In the genomic region with DNA sequence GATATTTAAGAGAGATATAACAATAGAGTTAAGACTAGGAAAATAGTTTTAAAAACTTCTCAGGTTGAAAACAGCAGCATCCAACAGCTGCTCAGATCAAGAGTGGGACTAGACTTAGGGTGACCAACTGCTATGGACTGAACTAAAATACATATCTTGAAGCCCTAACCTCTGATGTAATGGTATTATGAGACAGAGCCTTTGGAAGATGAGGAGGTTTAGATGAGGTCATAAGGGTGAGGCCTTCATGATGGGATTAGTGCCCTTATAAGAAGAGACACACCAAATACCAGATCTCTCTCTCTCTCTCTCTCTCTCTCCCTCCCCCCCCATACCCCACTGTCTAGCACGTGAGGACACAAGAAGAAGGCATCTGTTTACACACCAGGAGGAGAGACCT, we compare ENCODE assay signal across 1 cellular context.
TF ChIP-seq lines count a peak whose summit lies in the region.

No MANE protein-coding gene starts in this region.

TF ChIP-seq in IMR-90, 13 proteins besides CTCF, POLR2A, EP300 and RAD21:
- no peak for TF ChIP-seq MAFK (IDR thresholded peaks at IDR 0.05; ENCODE audit: low read depth, low read length)
- TF ChIP-seq, protein P1, sequence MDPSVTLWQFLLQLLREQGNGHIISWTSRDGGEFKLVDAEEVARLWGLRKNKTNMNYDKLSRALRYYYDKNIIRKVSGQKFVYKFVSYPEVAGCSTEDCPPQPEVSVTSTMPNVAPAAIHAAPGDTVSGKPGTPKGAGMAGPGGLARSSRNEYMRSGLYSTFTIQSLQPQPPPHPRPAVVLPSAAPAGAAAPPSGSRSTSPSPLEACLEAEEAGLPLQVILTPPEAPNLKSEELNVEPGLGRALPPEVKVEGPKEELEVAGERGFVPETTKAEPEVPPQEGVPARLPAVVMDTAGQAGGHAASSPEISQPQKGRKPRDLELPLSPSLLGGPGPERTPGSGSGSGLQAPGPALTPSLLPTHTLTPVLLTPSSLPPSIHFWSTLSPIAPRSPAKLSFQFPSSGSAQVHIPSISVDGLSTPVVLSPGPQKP (IDR thresholded peaks at IDR 0.05; ENCODE audit: borderline replicate concordance, low read depth, low read length), result no peak
- no peak for TF ChIP-seq SMC3 (IDR thresholded peaks at IDR 0.05; ENCODE audit: low read depth, low read length)
- TF ChIP-seq NFE2L2 (IDR thresholded peaks at IDR 0.05; ENCODE audit: low read depth, low read length), result no peak
- TF ChIP-seq USF2 (IDR thresholded peaks at IDR 0.05; ENCODE audit: low read depth, low read length), result no peak
- TF ChIP-seq RCOR1 (IDR thresholded peaks at IDR 0.05; ENCODE audit: insufficient replicate concordance, low read length), result no peak
- TF ChIP-seq CHD1 (IDR thresholded peaks at IDR 0.05; ENCODE audit: low read depth, low read length), result no peak
- no peak for TF ChIP-seq FOS (IDR thresholded peaks at IDR 0.05; ENCODE audit: low read depth, low read length)
- no peak for TF ChIP-seq MXI1 (IDR thresholded peaks at IDR 0.05; ENCODE audit: borderline replicate concordance, low read depth, low read length)
- TF ChIP-seq CEBPB (IDR thresholded peaks at IDR 0.05; ENCODE audit: low read depth, low read length), result no peak
- TF ChIP-seq RFX5 (IDR thresholded peaks at IDR 0.05; ENCODE audit: low read depth, low read length), result no peak
- no peak for TF ChIP-seq MAZ (IDR thresholded peaks at IDR 0.05; ENCODE audit: borderline replicate concordance, low read depth, low read length)
- TF ChIP-seq BHLHE40 (IDR thresholded peaks at IDR 0.05; ENCODE audit: low read depth, low read length), result no peak
